ENCODE assay signal across 8 cellular contexts in genomic region chr4:102623622-102624021, GRCh38.
DNase-seq lines count a peak whose midpoint lies in the region; ATAC-seq, FAIRE-seq and TF ChIP-seq lines count a peak whose summit lies in the region.

No MANE protein-coding gene starts in this region.

- intact Hi-C loops in sciatic nerve (cut with DNase I): loop anchor here (10.0 kb wide), 1 partner anchor 381 kb away; no protein-coding TSS in a partner anchor

- no peak overlapping the region for H3K27ac ChIP-seq in VCaP

- peak; percentile 1 for DNase-seq in DMS 273 treated with DMSO at 0.1 percent for 48 hours (lab: John Stamatoyannopoulos, UW)
- peak; percentile 39 for DNase-seq in HTR-8/SVneo (ENCODE audit: insufficient read length, low spot score)
- peak; percentile 43 for DNase-seq in medulla oblongata (ENCODE audit: extremely low spot score)
- no peak for DNase-seq in kidney glomerular epithelial cell (lab: John Stamatoyannopoulos, UW)
- no peak for DNase-seq in sciatic nerve (ENCODE audit: low spot score)

- ATAC-seq in GM21423 (IDR thresholded peaks at IDR 0.05; ENCODE audit: unreplicated experiment) (no peak), HG03439 (IDR thresholded peaks at IDR 0.05; ENCODE audit: unreplicated experiment) (no peak), sciatic nerve (no peak)

- FAIRE-seq in HTR-8/SVneo (lab: Jason Lieb, UNC): no peak

- TF ChIP-seq CTCF in VCaP (conservative IDR thresholded peaks at IDR 0.05): 0 out of 2 replicates have a peak, but pooled peaks have one; percentile 13

Comparison
In these comparisons a context has a peak if more than half of its experiments do, and no peak if none do; other contexts are left out.
1. DNase-seq: peak in DMS 273 treated with DMSO at 0.1 percent for 48 hours (single experiment), HTR-8/SVneo (single experiment) and medulla oblongata (single experiment); none in kidney glomerular epithelial cell (single experiment) and sciatic nerve (single experiment).